In genomic region chr14:92937229-92937937, GRCh38 we compare ENCODE assay signal across 15 cellular contexts. TPM values are rescaled to one million over a fixed set of nuclear protein-coding genes. Genes with fewer than 3 reads are reported as not detected.
DNase-seq lines count a peak whose midpoint lies in the region; ATAC-seq, FAIRE-seq and TF ChIP-seq lines count a peak whose summit lies in the region.
"Had no signal": no experiment of that assay in that cellular context is flagged by ENCODE, and none has a peak within 500 bp of the region (broad histone marks: within the 10 kb centered on the region; RNA-seq: fewer than 3 reads in every experiment).

No MANE protein-coding gene starts in this region.

- intact Hi-C loops in pancreas (cut with DNase I) = no loop called here

- H3K9me2 ChIP-seq in Karpas-422 (replicated peaks; ENCODE audit: insufficient read depth, low read length) = no peaks in the 10 kb centered on the region

- H3K4me1 ChIP-seq in pancreas = no peaks in the 10 kb centered on the region
- no peaks in the 10 kb centered on the region for H3K4me1 ChIP-seq in Karpas-422 (ENCODE audit: low read length)
- H3K4me1 ChIP-seq: Caco-2 had no signal

- H3K36me3 Mint-ChIP-seq in WTC11 = no peaks in the 10 kb centered on the region; the same call in 1 of the 2 replicates

- DNase-seq in NCI-H146 (lab: John Stamatoyannopoulos, UW) = peak; percentile 8
- no peak for DNase-seq in NCI-H146 treated with DMSO at 0.1 percent for 48 hours (lab: John Stamatoyannopoulos, UW; ENCODE audit: unreplicated experiment)
- DNase-seq in NCI-H1436 (lab: John Stamatoyannopoulos, UW) = peak; percentile 83
- DNase-seq in SW480 (ENCODE audit: low spot score) = peak; percentile 75
- DNase-seq in pancreas = peak in 1 of 6 donors; percentile 72
- no peak for DNase-seq in WTC11 (ENCODE audit: low spot score)
- DNase-seq in Karpas-422 = no peak
- DNase-seq: activated CD4-positive, CD25-positive, alpha-beta regulatory T cell treated with anti-CD3 and anti-CD28 coated beads, Interleukin-2, amount 50 U/mL, for 72 hours; activated T-cell treated with anti-CD3 and anti-CD28 coated beads, Interleukin-2, amount 50 U/mL, for 4 hours; mesenchymal stem cell; NCI-H1105 treated with DMSO at 0.1 percent for 48 hours; OCI-M1 had no signal

- H3K27ac ChIP-seq in pancreas = no peak overlapping the region
- no peak overlapping the region for H3K27ac ChIP-seq in Karpas-422 (ENCODE audit: low read length)
- H3K27ac ChIP-seq: coronary artery had no signal

- POLR2A ChIA-PET in WTC11 (lab: Charles Lee) = no interaction called here

- H3K79me2 ChIP-seq in Karpas-422 (ENCODE audit: low read length) = no peaks in the 10 kb centered on the region

- ATAC-seq in pancreas = peak in 3 of 4 donors; percentile 10 to 30 (median 13)
- ATAC-seq in WTC11 = no peak
- no peak for ATAC-seq in HG02870 (IDR thresholded peaks at IDR 0.05; ENCODE audit: unreplicated experiment)

- H3K27me3 Mint-ChIP-seq in WTC11 (ENCODE audit: low read depth) = no peaks in the 10 kb centered on the region

- FAIRE-seq in pancreas (lab: Jason Lieb, UNC) = no peak

- no peak overlapping the region; the same call in 1 of the 2 replicates for H3K27ac Mint-ChIP-seq in WTC11

- H2AFZ ChIP-seq in Karpas-422 (ENCODE audit: low read length) = no peak overlapping the region

- H3K4me2 ChIP-seq in Karpas-422 (ENCODE audit: low read depth, low read length, poor library complexity, severe bottlenecking) = no peak overlapping the region

- H3K9me3 Mint-ChIP-seq in WTC11 = no peaks in the 10 kb centered on the region
- H3K9me3 Mint-ChIP-seq: activated T-cell treated with anti-CD3 and anti-CD28 coated beads, Interleukin-2, amount 50 U/mL, for 4 hours had no signal

- no peak overlapping the region for H3K4me3 ChIP-seq in pancreas
- no peak overlapping the region for H3K4me3 ChIP-seq in Karpas-422 (ENCODE audit: low read length)
- H3K4me3 ChIP-seq: coronary artery had no signal

- H3K36me3 ChIP-seq in pancreas (peaks cover 0 to 13% (median 0%) of the 10 kb centered on the region in 3 donors), Karpas-422 (ENCODE audit: insufficient read depth, low read length) (no peaks in the 10 kb centered on the region)

- CTCF ChIA-PET in WTC11 (lab: Charles Lee) = interaction anchor here (0.9 to 1.2 kb wide), 3 partner anchors 15 to 195 kb away, joined by 3 to 4 read pairs (median 3); no protein-coding TSS in a partner anchor

- H3K27me3 ChIP-seq in pancreas (no peaks in the 10 kb centered on the region), Karpas-422 (ENCODE audit: low read length) (no peaks in the 10 kb centered on the region)

- H4K20me1 ChIP-seq in Karpas-422 (ENCODE audit: insufficient read depth, low read depth, low read length) = no peaks in the 10 kb centered on the region

- no peaks in the 10 kb centered on the region for H3K4me1 Mint-ChIP-seq in WTC11

- H3K9ac ChIP-seq in Karpas-422 (ENCODE audit: low read length) = no peak overlapping the region

- H3K4me3 Mint-ChIP-seq in WTC11 = no peak overlapping the region
- H3K4me3 Mint-ChIP-seq: activated T-cell treated with anti-CD3 and anti-CD28 coated beads, Interleukin-2, amount 50 U/mL, for 4 hours had no signal

- 88% methylated on average over 12 of the region's 12 CpGs for WGBS in pancreas, 2 donors

- TF ChIP-seq CTCF in pancreas (IDR thresholded peaks at IDR 0.05) (no peak), WTC11 (IDR thresholded peaks at IDR 0.05) (no peak)

- H3K9me3 ChIP-seq in pancreas (no peaks in the 10 kb centered on the region), Karpas-422 (ENCODE audit: low read length) (no peaks in the 10 kb centered on the region)
- H3K9me3 ChIP-seq: Caco-2 had no signal

TF ChIP-seq in WTC11, 78 proteins besides CTCF, POLR2A, EP300 and RAD21 (continues in another document):
- no peak for TF ChIP-seq ZBTB43 (CRISPR knock-in tag; IDR thresholded peaks at IDR 0.05)
- TF ChIP-seq HMGA2 (CRISPR knock-in tag; IDR thresholded peaks at IDR 0.05) = no peak
- no peak for TF ChIP-seq CDX4 (CRISPR knock-in tag; IDR thresholded peaks at IDR 0.05; ENCODE audit: borderline replicate concordance)
- no peak for TF ChIP-seq ZNF121 (CRISPR knock-in tag; IDR thresholded peaks at IDR 0.05)
- no peak for TF ChIP-seq CREM (CRISPR knock-in tag; IDR thresholded peaks at IDR 0.05)
- TF ChIP-seq NR3C1 (CRISPR knock-in tag; conservative IDR thresholded peaks at IDR 0.05; ENCODE audit: low read depth) = no peak
- TF ChIP-seq KAT7 (CRISPR knock-in tag; IDR thresholded peaks at IDR 0.05; ENCODE audit: borderline replicate concordance) = no peak
- no peak for TF ChIP-seq IRF2 (CRISPR knock-in tag; IDR thresholded peaks at IDR 0.05; ENCODE audit: borderline replicate concordance, low read depth)
- TF ChIP-seq ATF1 (CRISPR knock-in tag; IDR thresholded peaks at IDR 0.05) = no peak
- no peak for TF ChIP-seq ELF4 (CRISPR knock-in tag; IDR thresholded peaks at IDR 0.05; ENCODE audit: low read depth)
- TF ChIP-seq ZNF512 (CRISPR knock-in tag; IDR thresholded peaks at IDR 0.05; ENCODE audit: borderline replicate concordance) = no peak
- no peak for TF ChIP-seq ZNF425 (CRISPR knock-in tag; conservative IDR thresholded peaks at IDR 0.05)
- TF ChIP-seq MAX (CRISPR knock-in tag; IDR thresholded peaks at IDR 0.05) = no peak
- no peak for TF ChIP-seq MLX (CRISPR knock-in tag; IDR thresholded peaks at IDR 0.05)
- no peak for TF ChIP-seq GRHL2 (CRISPR knock-in tag; IDR thresholded peaks at IDR 0.05; ENCODE audit: insufficient replicate concordance, severe bottlenecking)

RNA-seq across cellular contexts. Expression of gene CHGA, which starts 14.4 kb away (rescaled TPM):
- total RNA-seq in pancreas (100 to 1,000 TPM in 2 of 6 donors, 10 to 100 TPM in 4; 30.3 to 176 (median 67.9) TPM), WTC11 (2021) (8.5 to 17.2 TPM (median 17.1 TPM) in 3 replicates)
- polyA plus RNA-seq in pancreas = 1,000 to 10,000 TPM in 1 of 2 donors, 100 to 1,000 TPM in 1; 706 to 1,505 TPM
- not detected in 2 replicates for total RNA-seq in Karpas-422 (2014; rRNA removed; shearing (Covaris generic); ENCODE audit: low replicate concordance)
- total RNA-seq: Caco-2 had no signal

Comparison
In these comparisons a context has a peak if more than half of its experiments do, and no peak if none do; other contexts are left out.
1. DNase-seq: peak in NCI-H146 (single experiment), NCI-H1436 (single experiment) and SW480 (single experiment); none in NCI-H146 treated with DMSO at 0.1 percent for 48 hours (single experiment), WTC11 (single experiment) and Karpas-422 (single experiment).
2. ATAC-seq: peak in pancreas (3 of 4); none in WTC11 (single experiment) and HG02870 (single experiment).